Comparison of ENCODE assay signal across 9 cellular contexts in genomic region chr21:36428789-36429671, GRCh38. TPM values are rescaled to one million over a fixed set of nuclear protein-coding genes. Genes with fewer than 3 reads are reported as not detected.
A peak's percentile ranks its signal among the peaks of the same experiment; 100 is the strongest.
DNase-seq lines count a peak whose midpoint lies in the region; ATAC-seq and TF ChIP-seq lines count a peak whose summit lies in the region.
"Had no signal": no experiment of that assay in that cellular context is flagged by ENCODE, and none has a peak within 500 bp of the region (broad histone marks: within the 10 kb centered on the region; RNA-seq: fewer than 3 reads in every experiment).

No MANE protein-coding gene starts in this region.

- H3K36me3 ChIP-seq in testis (ENCODE audit: low read depth, missing control alignments) = no peaks in the 10 kb centered on the region
- H3K36me3 ChIP-seq: BLaER1 had no signal

- no peak for ATAC-seq in activated T-cell treated with anti-CD3 and anti-CD28 coated beads, Interleukin-2, amount 50 U/mL, for 4 hours
- ATAC-seq in HG03045 (IDR thresholded peaks at IDR 0.05; ENCODE audit: unreplicated experiment) = no peak

- peaks cover 16% of the 10 kb centered on the region for H3K4me1 Mint-ChIP-seq in activated T-cell treated with anti-CD3 and anti-CD28 coated beads, Interleukin-2, amount 50 U/mL, for 4 hours (ENCODE audit: low read depth)
- H3K4me1 Mint-ChIP-seq in activated naive CD8-positive, alpha-beta T cell treated with anti-CD3 and anti-CD28 coated beads for 36 hours = peaks cover 18% of the 10 kb centered on the region
- peaks cover 6% of the 10 kb centered on the region for H3K4me1 Mint-ChIP-seq in mesothelial cell of epicardium

- peak overlapping the region; percentile 75 for H3K27ac Mint-ChIP-seq in activated naive CD8-positive, alpha-beta T cell treated with anti-CD3 and anti-CD28 coated beads for 36 hours
- no peak overlapping the region for H3K27ac Mint-ChIP-seq in mesothelial cell of epicardium

- H3K27me3 Mint-ChIP-seq in activated T-cell treated with anti-CD3 and anti-CD28 coated beads, Interleukin-2, amount 50 U/mL, for 4 hours (ENCODE audit: low read depth) = peaks cover 13% of the 10 kb centered on the region
- peaks cover 31% of the 10 kb centered on the region for H3K27me3 Mint-ChIP-seq in activated naive CD8-positive, alpha-beta T cell treated with anti-CD3 and anti-CD28 coated beads for 36 hours
- peaks cover 7% of the 10 kb centered on the region for H3K27me3 Mint-ChIP-seq in mesothelial cell of epicardium (ENCODE audit: low read depth)

- peak overlapping the region; percentile 4 to 55 for H3K27ac ChIP-seq in testis
- H3K27ac ChIP-seq: BLaER1 had no signal

- no peak for TF ChIP-seq POLR2A in testis (IDR thresholded peaks at IDR 0.05)

- no peaks in the 10 kb centered on the region for H3K27me3 ChIP-seq in testis

- DNase-seq in activated T-cell treated with anti-CD3 and anti-CD28 coated beads, Interleukin-2, amount 50 U/mL, for 4 hours = no peak
- no peak for DNase-seq in activated T-cell treated with anti-CD3 and anti-CD28 coated beads, Interleukin-2, amount 50 U/mL, for 1 hour
- DNase-seq in activated naive CD8-positive, alpha-beta T cell treated with anti-CD3 and anti-CD28 coated beads for 36 hours = no peak
- DNase-seq in kidney glomerular epithelial cell (lab: John Stamatoyannopoulos, UW) (peak; percentile 57), testis (no peak), mesothelial cell of epicardium (ENCODE audit: low spot score in 2 of 2, unreplicated experiment in 2 of 2) (no peak), COR-L47 (lab: John Stamatoyannopoulos, UW) (no peak)

- 89 to 90% methylated on average over 14 to 18 of the region's 18 CpGs for WGBS in testis, 2 donors

- no peaks in the 10 kb centered on the region for H3K36me3 Mint-ChIP-seq in activated T-cell treated with anti-CD3 and anti-CD28 coated beads, Interleukin-2, amount 50 U/mL, for 4 hours (ENCODE audit: insufficient read depth)
- peaks cover 2% of the 10 kb centered on the region for H3K36me3 Mint-ChIP-seq in activated naive CD8-positive, alpha-beta T cell treated with anti-CD3 and anti-CD28 coated beads for 36 hours
- H3K36me3 Mint-ChIP-seq in mesothelial cell of epicardium = no peaks in the 10 kb centered on the region

- no peak for TF ChIP-seq CTCF in testis (IDR thresholded peaks at IDR 0.05)
- TF ChIP-seq CTCF in mesothelial cell of epicardium (IDR thresholded peaks at IDR 0.05; ENCODE audit: unreplicated experiment) = no peak

- no peaks in the 10 kb centered on the region for H3K9me3 Mint-ChIP-seq in activated T-cell treated with anti-CD3 and anti-CD28 coated beads, Interleukin-2, amount 50 U/mL, for 4 hours
- H3K9me3 Mint-ChIP-seq in activated naive CD8-positive, alpha-beta T cell treated with anti-CD3 and anti-CD28 coated beads for 36 hours = no peaks in the 10 kb centered on the region
- H3K9me3 Mint-ChIP-seq in mesothelial cell of epicardium = no peaks in the 10 kb centered on the region

- no peak overlapping the region for H3K4me3 ChIP-seq in testis
- H3K4me3 ChIP-seq: BLaER1 had no signal

- H3K4me1 ChIP-seq in testis = peaks cover 14% of the 10 kb centered on the region

- intact Hi-C loops in testis (cut with DNase I; ENCODE audit: low total_unique reads) = no loop called here

- no peaks in the 10 kb centered on the region for H3K9me3 ChIP-seq in testis
- H3K9me3 ChIP-seq: BLaER1 had no signal

- H3K4me3 Mint-ChIP-seq in activated T-cell treated with anti-CD3 and anti-CD28 coated beads, Interleukin-2, amount 50 U/mL, for 4 hours = peak overlapping the region; percentile 74
- peak overlapping the region; percentile 1 for H3K4me3 Mint-ChIP-seq in activated naive CD8-positive, alpha-beta T cell treated with anti-CD3 and anti-CD28 coated beads for 36 hours
- no peak overlapping the region for H3K4me3 Mint-ChIP-seq in mesothelial cell of epicardium

RNA-seq across cellular contexts. Expression of gene CHAF1B, which starts 43.8 kb away (rescaled TPM):
- 10 to 100 TPM; 23.1 to 30.0 (median 25.6) TPM for total RNA-seq in activated T-cell treated with anti-CD3 and anti-CD28 coated beads, Interleukin-2, amount 50 U/mL, for 4 hours
- total RNA-seq in activated naive CD8-positive, alpha-beta T cell treated with anti-CD3 and anti-CD28 coated beads for 36 hours = 10 to 100 TPM; 35.6 to 38.0 TPM
- total RNA-seq in testis (1 to 10 TPM; 5.2 to 6.2 TPM), mesothelial cell of epicardium (8.2 to 10.3 TPM (median 9.2 TPM) in 3 replicates)
- 6.5 TPM for polyA plus RNA-seq in testis (ENCODE audit: insufficient read depth, low read depth, low replicate concordance)

RNA-seq across cellular contexts. Expression of gene CLDN14, which starts 50.9 kb away (rescaled TPM):
- not detected for total RNA-seq in activated T-cell treated with anti-CD3 and anti-CD28 coated beads, Interleukin-2, amount 50 U/mL, for 4 hours
- not detected for total RNA-seq in activated naive CD8-positive, alpha-beta T cell treated with anti-CD3 and anti-CD28 coated beads for 36 hours
- total RNA-seq in testis (under 1 TPM; 0.31 TPM), mesothelial cell of epicardium (not detected in 3 replicates)
- polyA plus RNA-seq in testis (ENCODE audit: insufficient read depth, low read depth, low replicate concordance) = 0.96 TPM
